In the genomic region with DNA sequence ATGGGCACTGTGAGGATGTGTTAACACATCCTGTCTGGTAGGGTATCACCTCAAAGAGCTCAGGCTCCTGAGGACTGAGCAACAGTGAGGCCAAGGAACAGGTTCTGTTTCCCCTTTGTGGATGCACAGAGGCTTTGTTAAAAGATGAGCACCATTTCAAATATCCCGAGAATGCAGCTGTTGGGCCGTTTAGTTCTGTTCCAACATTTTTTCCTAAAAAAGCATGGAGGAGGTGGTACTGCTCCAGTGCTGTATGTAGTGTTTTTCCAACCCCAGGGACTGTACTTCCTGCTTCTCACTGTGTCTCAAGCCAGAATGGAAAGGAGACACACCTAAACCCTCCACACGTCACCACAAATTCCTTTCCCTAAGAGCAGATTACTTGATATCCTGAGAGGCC, we compare ENCODE assay signal across 10 cellular contexts. TPM values are rescaled to one million over a fixed set of nuclear protein-coding genes. Genes with fewer than 3 reads are reported as not detected.
A peak's percentile ranks its signal among the peaks of the same experiment; 100 is the strongest.
DNase-seq lines count a peak whose midpoint lies in the region; ATAC-seq and TF ChIP-seq lines count a peak whose summit lies in the region.
"Had no signal": no experiment of that assay in that cellular context is flagged by ENCODE, and none has a peak within 500 bp of the region (broad histone marks: within the 10 kb centered on the region; RNA-seq: fewer than 3 reads in every experiment).

No MANE protein-coding gene starts in this region.

- H3K4me1 ChIP-seq in left ventricle myocardium inferior (peaks cover 35% of the 10 kb centered on the region), skeletal muscle tissue (ENCODE audit: control insufficient read depth in 3 of 3, insufficient read depth in 3 of 3, low read length in 3 of 3) (peaks cover 18 to 22% (median 21%) of the 10 kb centered on the region in 3 donors)

- intact Hi-C loops in left ventricle myocardium inferior (cut with micrococcal nuclease): no loop called here

- no peak for TF ChIP-seq CTCF in left ventricle myocardium inferior (IDR thresholded peaks at IDR 0.05; ENCODE audit: borderline replicate concordance)

- H3K4me3 ChIP-seq in left ventricle myocardium inferior (no peak overlapping the region), skeletal muscle tissue (ENCODE audit: low read length in 3 of 3) (peak overlapping the region in 1 of 3 donors; percentile 25)

- H3K27ac ChIP-seq in left ventricle myocardium inferior (replicated peaks) (peak overlapping the region; percentile 81), skeletal muscle tissue (ENCODE audit: low read depth, low read length) (peak overlapping the region; percentile 81)

- DNase-seq in GM04503 (ENCODE audit: low read depth) (peak; percentile 86), amniotic epithelial cell (ENCODE audit: low read depth) (peak; percentile 88), left ventricle myocardium inferior (no peak), DMS79 treated with DMSO at 0.1 percent for 48 hours (lab: John Stamatoyannopoulos, UW) (no peak), NCI-H146 treated with DMSO at 0.1 percent for 48 hours (lab: John Stamatoyannopoulos, UW; ENCODE audit: unreplicated experiment) (no peak), KG1 (lab: John Stamatoyannopoulos, UW) (no peak)
- DNase-seq: activated naive CD4-positive, alpha-beta T cell treated with anti-CD3 and anti-CD28 coated beads for 36 hours; NCI-H1092 treated with DMSO at 0.1 percent for 48 hours had no signal

- H3K36me3 ChIP-seq in left ventricle myocardium inferior (no peaks in the 10 kb centered on the region), skeletal muscle tissue (ENCODE audit: control insufficient read depth in 3 of 3, insufficient read depth in 3 of 3, low read length in 3 of 3) (no peaks in the 10 kb centered on the region)

- peaks cover 27% of the 10 kb centered on the region for H3K9me3 ChIP-seq in left ventricle myocardium inferior (replicated peaks)
- H3K9me3 ChIP-seq in skeletal muscle tissue (ENCODE audit: control insufficient read depth in 3 of 3, low read length in 3 of 3): no peaks in the 10 kb centered on the region

- no peaks in the 10 kb centered on the region for H3K27me3 ChIP-seq in left ventricle myocardium inferior (ENCODE audit: low read depth)
- no peaks in the 10 kb centered on the region for H3K27me3 ChIP-seq in skeletal muscle tissue (ENCODE audit: control insufficient read depth in 3 of 3, insufficient read depth in 3 of 3, low read length in 3 of 3)

- ATAC-seq in HG03469 (IDR thresholded peaks at IDR 0.05; ENCODE audit: unreplicated experiment): no peak

- H3K9ac ChIP-seq in skeletal muscle tissue (ENCODE audit: low read depth in 1 of 3, low read length in 3 of 3): peak overlapping the region in 1 of 3 donors; percentile 47

RNA-seq across cellular contexts. Expression of a gene that starts 53.8 kb away (rescaled TPM):
- total RNA-seq in left ventricle myocardium inferior: 7.8 TPM
- total RNA-seq in skeletal muscle tissue: 15.7 TPM

Comparison
In these comparisons a context has a peak if more than half of its experiments do, and no peak if none do; other contexts are left out.
1. DNase-seq: peak in GM04503 (single experiment) and amniotic epithelial cell (single experiment); none in left ventricle myocardium inferior (single experiment), DMS79 treated with DMSO at 0.1 percent for 48 hours (single experiment), NCI-H146 treated with DMSO at 0.1 percent for 48 hours (single experiment) and KG1 (single experiment).